ENCODE assay signal across 1 cellular context in genomic region chr16:75433732-75434413, GRCh38.
A peak's percentile ranks its signal among the peaks of the same experiment; 100 is the strongest.
TF ChIP-seq lines count a peak whose summit lies in the region.

No MANE protein-coding gene starts in this region.

TF ChIP-seq in K562, 482 proteins besides CTCF, POLR2A, EP300 and RAD21 (continued from another document and continues in another):
- TF ChIP-seq USF1 (CRISPR knock-in tag; IDR thresholded peaks at IDR 0.05) (peak; percentile 87), ZNF696 (CRISPR knock-in tag; conservative IDR thresholded peaks at IDR 0.05) (no peak), MCM7 (IDR thresholded peaks at IDR 0.05) (no peak), ZBTB5 (IDR thresholded peaks at IDR 0.05) (no peak), ID3 (CRISPR knock-in tag; IDR thresholded peaks at IDR 0.05) (no peak), ID3 (tag; IDR thresholded peaks at IDR 0.05) (peak; percentile 58; the same call in 1 of the 2 replicates), ZFP1 (CRISPR knock-in tag; IDR thresholded peaks at IDR 0.05) (0 out of 2 replicates have a peak, but pooled peaks have one; percentile 36), KLF6 (CRISPR knock-in tag; IDR thresholded peaks at IDR 0.05; ENCODE audit: borderline replicate concordance) (no peak), PKNOX1 (IDR thresholded peaks at IDR 0.05) (no peak), ILF3 (IDR thresholded peaks at IDR 0.05; ENCODE audit: borderline replicate concordance) (no peak), BRD4 (IDR thresholded peaks at IDR 0.05) (0 out of 2 replicates have a peak, but pooled peaks have one; percentile 72), PHB2 (IDR thresholded peaks at IDR 0.05; ENCODE audit: low read depth) (0 out of 2 replicates have a peak, but pooled peaks have one; percentile 18), TAF1 (IDR thresholded peaks at IDR 0.05; ENCODE audit: control insufficient read depth, extremely low read depth, insufficient read depth, low read length, severe bottlenecking) (peak; percentile 84), ZBTB2 (IDR thresholded peaks at IDR 0.05) (peak; percentile 94), ZNF280A (IDR thresholded peaks at IDR 0.05; ENCODE audit: low read depth, partially characterized antibody) (no peak), POLR2H (tag; IDR thresholded peaks at IDR 0.05; ENCODE audit: low read depth) (peak; percentile 82), FOXK2 (conservative IDR thresholded peaks at IDR 0.05 in 1 of 2, IDR thresholded peaks at IDR 0.05 in 1 of 2; ENCODE audit: low read depth in 2 of 2) (peak; percentile 67 to 70; a peak in 3 of 4 replicates), MYC (IDR thresholded peaks at IDR 0.05; ENCODE audit: low read depth, low read length) (peak; percentile 65; the same call in 1 of the 2 replicates), MYC (CRISPR knock-in tag; IDR thresholded peaks at IDR 0.05; ENCODE audit: borderline replicate concordance, low read depth) (no peak), ZNF507 (tag; conservative IDR thresholded peaks at IDR 0.05) (no peak), ZC3H8 (IDR thresholded peaks at IDR 0.05) (no peak), POLR2B (IDR thresholded peaks at IDR 0.05; ENCODE audit: low read depth, partially characterized antibody) (peak; percentile 58), PHB (CRISPR knock-in tag; IDR thresholded peaks at IDR 0.05) (no peak), CTBP1 (IDR thresholded peaks at IDR 0.05; ENCODE audit: borderline replicate concordance) (0 out of 2 replicates have a peak, but pooled peaks have one; percentile 32), TFAM (CRISPR knock-in tag; conservative IDR thresholded peaks at IDR 0.05) (no peak), ZBTB12 (CRISPR knock-in tag; IDR thresholded peaks at IDR 0.05) (no peak), KDM2B (CRISPR knock-in tag; IDR thresholded peaks at IDR 0.05) (no peak), ZNF592 (IDR thresholded peaks at IDR 0.05) (peak; percentile 72; the same call in 1 of the 2 replicates), LCOR (CRISPR knock-in tag; IDR thresholded peaks at IDR 0.05) (0 out of 2 replicates have a peak, but pooled peaks have one; percentile 11), VEZF1 (CRISPR knock-in tag; IDR thresholded peaks at IDR 0.05) (peak; percentile 15; the same call in 1 of the 2 replicates), ARID3A (IDR thresholded peaks at IDR 0.05; ENCODE audit: borderline replicate concordance, low read depth, low read length) (no peak), TCF3 (CRISPR knock-in tag; IDR thresholded peaks at IDR 0.05) (peak; percentile 34), POU5F1 (IDR thresholded peaks at IDR 0.05; ENCODE audit: borderline replicate concordance, low read depth, low read length, partially characterized antibody) (no peak), FOXM1 (IDR thresholded peaks at IDR 0.05; ENCODE audit: low read depth) (peak; percentile 24; the same call in 1 of the 2 replicates), FOXM1 (CRISPR knock-in tag; IDR thresholded peaks at IDR 0.05; ENCODE audit: low read depth) (no peak; the same call in 1 of the 2 replicates), HDAC2 (IDR thresholded peaks at IDR 0.05) (0 out of 2 replicates have a peak, but pooled peaks have one; percentile 50), ASH1L (IDR thresholded peaks at IDR 0.05; ENCODE audit: borderline replicate concordance, low read depth, partially characterized antibody) (peak; percentile 17), ARHGAP35 (IDR thresholded peaks at IDR 0.05; ENCODE audit: partially characterized antibody) (no peak), NFATC3 (IDR thresholded peaks at IDR 0.05) (0 out of 2 replicates have a peak, but pooled peaks have one; percentile 56), MTA3 (IDR thresholded peaks at IDR 0.05; ENCODE audit: borderline replicate concordance) (peak; percentile 17; the same call in 1 of the 2 replicates), MXD1 (CRISPR knock-in tag; IDR thresholded peaks at IDR 0.05; ENCODE audit: borderline replicate concordance, poor library complexity, severe bottlenecking) (no peak), PCBP2 (IDR thresholded peaks at IDR 0.05; ENCODE audit: low read depth, low read length, poor library complexity, severe bottlenecking) (no peak), ZBTB34 (CRISPR knock-in tag; IDR thresholded peaks at IDR 0.05) (no peak), RNF2 (IDR thresholded peaks at IDR 0.05) (no peak; the same call in 1 of the 2 replicates)
